In genomic region chr19:19202707-19203011, GRCh38 we compare ENCODE assay signal across 8 cellular contexts. TPM values are rescaled to one million over a fixed set of nuclear protein-coding genes. Genes with fewer than 3 reads are reported as not detected.
A peak's percentile ranks its signal among the peaks of the same experiment; 100 is the strongest.
DNase-seq lines count a peak whose midpoint lies in the region; ATAC-seq and TF ChIP-seq lines count a peak whose summit lies in the region.

No MANE protein-coding gene starts in this region.

- H3K9me3 ChIP-seq in WERI-Rb-1 (ENCODE audit: severe bottlenecking) (no peaks in the 10 kb centered on the region), right cardiac atrium (ENCODE audit: control insufficient read depth, low read length) (no peaks in the 10 kb centered on the region)

- POLR2A ChIA-PET in activated CD4-positive, alpha-beta T cell treated with anti-CD3 and anti-CD28 coated beads, Interleukin-2, amount 10 ng/mL, durations not matched to agents 7 days and 5 days (lab: Charles Lee): interaction anchor here (1.5 kb wide), 1 partner anchor 10 kb away, joined by 10 read pairs; no protein-coding TSS in a partner anchor

- peaks cover 4% of the 10 kb centered on the region for H3K4me1 ChIP-seq in right cardiac atrium (ENCODE audit: control insufficient read depth, insufficient read depth, low read length)

- ATAC-seq in right cardiac atrium: no peak
- peak; percentile 3 to 13 for ATAC-seq in stimulated activated naive B cell treated with anti-CD40 and anti-IgM and Interleukin-4, amounts not matched to agents 10 μg/mL and 1 μg/mL and 100 μg/mL, for 72 hours (replicated peaks)

- no peaks in the 10 kb centered on the region for H3K27me3 Mint-ChIP-seq in activated CD4-positive, alpha-beta T cell treated with anti-CD3 and anti-CD28 coated beads, Interleukin-2, amount 10 ng/mL, durations not matched to agents 7 days and 5 days
- peaks cover 4 to 7% of the 10 kb centered on the region in 2 donors for H3K27me3 Mint-ChIP-seq in stimulated activated naive B cell treated with anti-CD40 and anti-IgM and Interleukin-4, amounts not matched to agents 10 μg/mL and 1 μg/mL and 100 μg/mL, for 72 hours

- WGBS in right cardiac atrium: 18% methylated on average over 11 of the region's 11 CpGs

- H3K27ac ChIP-seq in WERI-Rb-1 (peak overlapping the region; percentile 73), right cardiac atrium (ENCODE audit: low read length) (peak overlapping the region; percentile 65)

- CTCF ChIA-PET in activated CD4-positive, alpha-beta T cell treated with anti-CD3 and anti-CD28 coated beads, Interleukin-2, amount 10 ng/mL, durations not matched to agents 7 days and 5 days (lab: Charles Lee): interaction anchor here (1.2 to 1.4 kb wide), 5 partner anchors 8 to 28 kb away, joined by 4 to 6 read pairs (median 4); no protein-coding TSS in a partner anchor

- no peak for DNase-seq in activated CD4-positive, alpha-beta T cell treated with anti-CD3 and anti-CD28 coated beads, Interleukin-2, amount 10 ng/mL, durations not matched to agents 7 days and 5 days
- DNase-seq in activated CD4-positive, alpha-beta T cell treated with anti-CD3 and anti-CD28 coated beads, Interleukin-2, amount 50 U/mL, for 1 hour: no peak
- DNase-seq in WERI-Rb-1 (no peak), right cardiac atrium (no peak), NOMO-1 treated with dmso at 0.1 percent for 144 hours (lab: John Stamatoyannopoulos, UW; ENCODE audit: unreplicated experiment) (no peak), HK-2 (ENCODE audit: unreplicated experiment) (no peak), ureter (ENCODE audit: low spot score) (no peak)
- no peak for DNase-seq in stimulated activated naive B cell treated with anti-CD40 and anti-IgM and Interleukin-4, amounts not matched to agents 10 μg/mL and 1 μg/mL and 100 μg/mL, for 72 hours

- H3K4me1 Mint-ChIP-seq in activated CD4-positive, alpha-beta T cell treated with anti-CD3 and anti-CD28 coated beads, Interleukin-2, amount 10 ng/mL, durations not matched to agents 7 days and 5 days: peaks cover 42% of the 10 kb centered on the region
- peaks cover 26 to 49% of the 10 kb centered on the region in 2 donors for H3K4me1 Mint-ChIP-seq in stimulated activated naive B cell treated with anti-CD40 and anti-IgM and Interleukin-4, amounts not matched to agents 10 μg/mL and 1 μg/mL and 100 μg/mL, for 72 hours

- no peak for TF ChIP-seq CTCF in WERI-Rb-1 (IDR thresholded peaks at IDR 0.05; ENCODE audit: low read depth, low read length)

- peaks cover 7% of the 10 kb centered on the region for H3K9me3 Mint-ChIP-seq in activated CD4-positive, alpha-beta T cell treated with anti-CD3 and anti-CD28 coated beads, Interleukin-2, amount 10 ng/mL, durations not matched to agents 7 days and 5 days
- peaks cover 5 to 7% of the 10 kb centered on the region in 2 donors for H3K9me3 Mint-ChIP-seq in stimulated activated naive B cell treated with anti-CD40 and anti-IgM and Interleukin-4, amounts not matched to agents 10 μg/mL and 1 μg/mL and 100 μg/mL, for 72 hours

- H3K4me3 Mint-ChIP-seq in activated CD4-positive, alpha-beta T cell treated with anti-CD3 and anti-CD28 coated beads, Interleukin-2, amount 10 ng/mL, durations not matched to agents 7 days and 5 days: peak overlapping the region; percentile 96
- peak overlapping the region; percentile 93 to 95 for H3K4me3 Mint-ChIP-seq in stimulated activated naive B cell treated with anti-CD40 and anti-IgM and Interleukin-4, amounts not matched to agents 10 μg/mL and 1 μg/mL and 100 μg/mL, for 72 hours

- peak overlapping the region; percentile 88 for H3K4me3 ChIP-seq in WERI-Rb-1 (ENCODE audit: low read depth, low read length)
- H3K4me3 ChIP-seq in right cardiac atrium (ENCODE audit: low read length): peak overlapping the region; percentile 68

- H3K27me3 ChIP-seq in WERI-Rb-1 (ENCODE audit: insufficient read depth, low read depth, severe bottlenecking) (no peaks in the 10 kb centered on the region), right cardiac atrium (ENCODE audit: control insufficient read depth, insufficient read depth) (no peaks in the 10 kb centered on the region)

- intact Hi-C loops in right cardiac atrium (cut with DNase I): no loop called here

- peaks cover 30% of the 10 kb centered on the region for H3K36me3 Mint-ChIP-seq in activated CD4-positive, alpha-beta T cell treated with anti-CD3 and anti-CD28 coated beads, Interleukin-2, amount 10 ng/mL, durations not matched to agents 7 days and 5 days (ENCODE audit: low read depth)
- peaks cover 20 to 30% of the 10 kb centered on the region in 2 donors for H3K36me3 Mint-ChIP-seq in stimulated activated naive B cell treated with anti-CD40 and anti-IgM and Interleukin-4, amounts not matched to agents 10 μg/mL and 1 μg/mL and 100 μg/mL, for 72 hours

- peaks cover 36% of the 10 kb centered on the region for H3K36me3 ChIP-seq in WERI-Rb-1

- H3K27ac Mint-ChIP-seq in activated CD4-positive, alpha-beta T cell treated with anti-CD3 and anti-CD28 coated beads, Interleukin-2, amount 10 ng/mL, durations not matched to agents 7 days and 5 days: peak overlapping the region; percentile 94
- H3K27ac Mint-ChIP-seq in stimulated activated naive B cell treated with anti-CD40 and anti-IgM and Interleukin-4, amounts not matched to agents 10 μg/mL and 1 μg/mL and 100 μg/mL, for 72 hours: peak overlapping the region; percentile 95

RNA-seq across cellular contexts. Expression of gene NR2C2AP, which starts 0.6 kb away (rescaled TPM):
- 10 to 100 TPM; 29.9 to 37.2 TPM for total RNA-seq in activated CD4-positive, alpha-beta T cell treated with anti-CD3 and anti-CD28 coated beads, Interleukin-2, amount 10 ng/mL, durations not matched to agents 7 days and 5 days
- total RNA-seq in right cardiac atrium: 1 to 10 TPM; 6.4 to 10.0 (median 6.7) TPM
- polyA plus RNA-seq in right cardiac atrium: 8.1 TPM
- total RNA-seq in ureter: 24.1 TPM

RNA-seq across cellular contexts. Expression of gene NCAN, which starts 9.1 kb away (rescaled TPM):
- total RNA-seq in activated CD4-positive, alpha-beta T cell treated with anti-CD3 and anti-CD28 coated beads, Interleukin-2, amount 10 ng/mL, durations not matched to agents 7 days and 5 days: not detected
- total RNA-seq in right cardiac atrium (not detected), ureter (not detected)
- polyA plus RNA-seq in right cardiac atrium: not detected

RNA-seq across cellular contexts. Expression of gene RFXANK, which starts 10.6 kb away (rescaled TPM):
- total RNA-seq in activated CD4-positive, alpha-beta T cell treated with anti-CD3 and anti-CD28 coated beads, Interleukin-2, amount 10 ng/mL, durations not matched to agents 7 days and 5 days: 100 to 1,000 TPM in 1 of 2 experiments, 10 to 100 TPM in 1; 82.5 to 104 TPM
- total RNA-seq in right cardiac atrium (10 to 100 TPM; 35.2 to 46.1 (median 44.7) TPM), ureter (50.6 TPM)
- polyA plus RNA-seq in right cardiac atrium: 55.0 TPM

RNA-seq across cellular contexts. Expression of gene BORCS8, which starts 10.7 kb away (rescaled TPM):
- total RNA-seq in activated CD4-positive, alpha-beta T cell treated with anti-CD3 and anti-CD28 coated beads, Interleukin-2, amount 10 ng/mL, durations not matched to agents 7 days and 5 days: 10 to 100 TPM; 34.2 to 35.8 TPM
- total RNA-seq in right cardiac atrium (10 to 100 TPM; 27.5 to 33.2 (median 31.3) TPM), ureter (58.0 TPM)
- 30.3 TPM for polyA plus RNA-seq in right cardiac atrium

RNA-seq across cellular contexts. Expression of gene MEF2B, which starts 32.6 kb away (rescaled TPM):
- 1 to 10 TPM; 2.4 to 3.4 TPM for total RNA-seq in activated CD4-positive, alpha-beta T cell treated with anti-CD3 and anti-CD28 coated beads, Interleukin-2, amount 10 ng/mL, durations not matched to agents 7 days and 5 days
- 1 to 10 TPM in 1 of 4 donors, under 1 TPM in 3; 0.42 to 1.1 (median 0.47) TPM for total RNA-seq in right cardiac atrium
- polyA plus RNA-seq in right cardiac atrium: 0.23 TPM
- 4.4 TPM for total RNA-seq in ureter

Comparison
In these comparisons a context has a peak if more than half of its experiments do, and no peak if none do; other contexts are left out.
1. ATAC-seq: peak in stimulated activated naive B cell treated with anti-CD40 and anti-IgM and Interleukin-4, amounts not matched to agents 10 μg/mL and 1 μg/mL and 100 μg/mL, for 72 hours (2 of 2); none in right cardiac atrium (0 of 2).